Comparison of ENCODE assay signal across 8 cellular contexts in genomic region chr9:137236238-137236935, GRCh38.
DNase-seq lines count a peak whose midpoint lies in the region; ATAC-seq lines count a peak whose summit lies in the region.

No MANE protein-coding gene starts in this region.

- H3K4me3 ChIP-seq in effector memory CD4-positive, alpha-beta T cell (ENCODE audit: insufficient read depth, low read depth, low read length, poor library complexity, severe bottlenecking), result no peak overlapping the region

- ATAC-seq in GM19397 (IDR thresholded peaks at IDR 0.05; ENCODE audit: unreplicated experiment), result no peak

- DNase-seq in DMS153 treated with DMSO at 0.1 percent for 48 hours (lab: John Stamatoyannopoulos, UW; ENCODE audit: unreplicated experiment) (peak; percentile 53), HPDE6-E6E7 (ENCODE audit: extremely low spot score) (peak; percentile 85), NK-92 (lab: John Stamatoyannopoulos, UW; ENCODE audit: unreplicated experiment) (peak; percentile 30), midbrain (lab: John Stamatoyannopoulos, UW) (peak; percentile 70)
- peak; percentile 96 for DNase-seq in activated CD8-positive, alpha-beta memory T cell treated with anti-CD3 and anti-CD28 coated beads for 24 hours
- peak; percentile 77 to 86 (median 81) for DNase-seq in effector memory CD4-positive, alpha-beta T cell
- DNase-seq in stimulated activated CD8-positive, alpha-beta memory T cell treated with anti-CD3 and anti-CD28 coated beads, Interleukin-15, amount 100 ng/mL, for 48 hours (ENCODE audit: low read depth in 2 of 2), result peak; percentile 82 to 86

- H3K36me3 ChIP-seq in effector memory CD4-positive, alpha-beta T cell (ENCODE audit: control insufficient read depth, insufficient read depth, low read length), result no peaks in the 10 kb centered on the region

- no peaks in the 10 kb centered on the region for H3K9me3 ChIP-seq in effector memory CD4-positive, alpha-beta T cell (ENCODE audit: control insufficient read depth, low read length)

- H3K27me3 ChIP-seq in effector memory CD4-positive, alpha-beta T cell (replicated peaks; ENCODE audit: control insufficient read depth, insufficient read depth, low read length, poor library complexity, severe bottlenecking), result no peaks in the 10 kb centered on the region

- H3K27ac ChIP-seq in effector memory CD4-positive, alpha-beta T cell (ENCODE audit: insufficient read depth, low read length, poor library complexity, severe bottlenecking), result no peak overlapping the region

- H3K4me1 ChIP-seq in effector memory CD4-positive, alpha-beta T cell (ENCODE audit: control insufficient read depth, insufficient read depth, low read length, poor library complexity, severe bottlenecking), result peaks cover 13% of the 10 kb centered on the region

Comparison
In these comparisons a context has a peak if more than half of its experiments do, and no peak if none do; other contexts are left out.
1. DNase-seq: peak in every context shown above with its lines; median percentile 96 in activated CD8-positive, alpha-beta memory T cell treated with anti-CD3 and anti-CD28 coated beads for 24 hours; 85 in HPDE6-E6E7; 84 in stimulated activated CD8-positive, alpha-beta memory T cell treated with anti-CD3 and anti-CD28 coated beads, Interleukin-15, amount 100 ng/mL, for 48 hours; 81 in effector memory CD4-positive, alpha-beta T cell; 70 in midbrain; 53 in DMS153 treated with DMSO at 0.1 percent for 48 hours; 30 in NK-92.